9 cellular contexts compared by ENCODE assay signal in genomic region chr12:2796187-2796663, GRCh38. TPM values are rescaled to one million over a fixed set of nuclear protein-coding genes. Genes with fewer than 3 reads are reported as not detected.
A peak's percentile ranks its signal among the peaks of the same experiment; 100 is the strongest.
DNase-seq lines count a peak whose midpoint lies in the region; ATAC-seq, FAIRE-seq and TF ChIP-seq lines count a peak whose summit lies in the region.
"Had no signal": no experiment of that assay in that cellular context is flagged by ENCODE, and none has a peak within 500 bp of the region (broad histone marks: within the 10 kb centered on the region; RNA-seq: fewer than 3 reads in every experiment).

No MANE protein-coding gene starts in this region.

- H3K27ac ChIP-seq in ACC112 (ENCODE audit: low read depth, low read length) (no peak overlapping the region), hepatocyte (peak overlapping the region; percentile 43), small intestine (ENCODE audit: low read depth in 1 of 2, low read length in 1 of 2) (peak overlapping the region; percentile 41 to 59)

- peak overlapping the region; percentile 79 for H3K27ac Mint-ChIP-seq in activated B cell treated with CpG ODN at 0.5 μM for 24 hours

- H3K27me3 ChIP-seq in ACC112 (ENCODE audit: insufficient read depth, low read length) (no peaks in the 10 kb centered on the region), hepatocyte (no peaks in the 10 kb centered on the region), small intestine (ENCODE audit: control insufficient read depth in 2 of 2, insufficient read depth in 2 of 2, low read length in 2 of 2) (no peaks in the 10 kb centered on the region)

- H3K4me3 ChIP-seq in ACC112 (ENCODE audit: low read depth, low read length) (peak overlapping the region; percentile 95), hepatocyte (peak overlapping the region; percentile 54), small intestine (ENCODE audit: low read depth in 1 of 2, low read length in 2 of 2) (peak overlapping the region; percentile 77 to 80)

- peaks cover 20% of the 10 kb centered on the region for H3K4me1 Mint-ChIP-seq in activated B cell treated with CpG ODN at 0.5 μM for 24 hours

- no peak for ATAC-seq in activated B cell treated with CpG ODN at 0.5 μM for 24 hours (ENCODE audit: low read depth)
- ATAC-seq in HG02885 (IDR thresholded peaks at IDR 0.05; ENCODE audit: poor library complexity, unreplicated experiment) = no peak
- no peak for ATAC-seq in GM18502 (IDR thresholded peaks at IDR 0.05; ENCODE audit: poor library complexity, unreplicated experiment)

- H3K9me2 ChIP-seq in hepatocyte (replicated peaks; ENCODE audit: insufficient read depth) = no peaks in the 10 kb centered on the region

- H4K20me1 ChIP-seq in hepatocyte (ENCODE audit: insufficient read depth, poor library complexity, severe bottlenecking) = peaks cover 25% of the 10 kb centered on the region

- CTCF ChIA-PET in activated B cell treated with CpG ODN at 0.5 μM for 24 hours (lab: Charles Lee) = interaction anchor here (1.0 to 3.0 kb wide), 2 partner anchors 12 to 105 kb away, joined by 3 to 7 read pairs; no protein-coding TSS in a partner anchor

- intact Hi-C loops in activated B cell treated with CpG ODN at 0.5 μM for 24 hours (cut with micrococcal nuclease) = loop anchor here (10.0 kb wide), 1 partner anchor 1479 kb away; the partner anchor contains the start of gene CCND2

- 7% methylated on average over 14 of the region's 14 CpGs for WGBS in hepatocyte (ENCODE audit: low lambda C conversion rate, missing lambda C conversion rate)
- 0 to 6% (median 3%) methylated on average over 14 of the region's 14 CpGs for WGBS in small intestine, 3 donors

- TF ChIP-seq CTCF in GM20000 (IDR thresholded peaks at IDR 0.05; ENCODE audit: extremely low read depth, missing control alignments) (no peak), activated B cell treated with CpG ODN at 0.5 μM for 24 hours (IDR thresholded peaks at IDR 0.05) (no peak), hepatocyte (IDR thresholded peaks at IDR 0.05; ENCODE audit: poor library complexity) (peak; percentile 22)

- peak; percentile 32 for DNase-seq in GM20000 (ENCODE audit: low spot score)
- DNase-seq in activated B cell treated with CpG ODN at 0.5 μM for 24 hours = no peak
- DNase-seq in hepatocyte (ENCODE audit: low spot score) = peak; percentile 44
- peak; percentile 56 for DNase-seq in small intestine
- DNase-seq in NCI-H446 (lab: John Stamatoyannopoulos, UW) = no peak

- H2AFZ ChIP-seq in ACC112 (ENCODE audit: low read length, unreplicated experiment) (peak overlapping the region; percentile 60), hepatocyte (peak overlapping the region; percentile 89)

- POLR2A ChIA-PET in activated B cell treated with CpG ODN at 0.5 μM for 24 hours (lab: Charles Lee) = interaction anchor here (0.7 to 4.7 kb wide), 9 partner anchors 8 to 105 kb away, joined by 3 to 36 read pairs (median 4); partner anchors contain the start of genes FOXM1, ITFG2, RHNO1 and TULP3

- no peaks in the 10 kb centered on the region for H3K9me3 Mint-ChIP-seq in activated B cell treated with CpG ODN at 0.5 μM for 24 hours

- H3K36me3 ChIP-seq in ACC112 (ENCODE audit: insufficient read depth, low read length) = peaks cover 32% of the 10 kb centered on the region; the same call in 1 of the 2 replicates
- no peaks in the 10 kb centered on the region for H3K36me3 ChIP-seq in hepatocyte (replicated peaks; ENCODE audit: insufficient read depth, low read depth)
- H3K36me3 ChIP-seq in small intestine (ENCODE audit: control insufficient read depth in 2 of 2, insufficient read depth in 2 of 2, low read length in 2 of 2) = peaks cover 12 to 14% of the 10 kb centered on the region in 2 donors

- no peaks in the 10 kb centered on the region for H3K27me3 Mint-ChIP-seq in activated B cell treated with CpG ODN at 0.5 μM for 24 hours

- FAIRE-seq in small intestine (lab: Jason Lieb, UNC) = no peak

- peak overlapping the region; percentile 89 for H3K4me3 Mint-ChIP-seq in activated B cell treated with CpG ODN at 0.5 μM for 24 hours

- H3K79me2 ChIP-seq in ACC112 (ENCODE audit: control insufficient read depth, insufficient read depth, low read length, unreplicated experiment) = peaks cover 40% of the 10 kb centered on the region
- H3K79me2 ChIP-seq in hepatocyte = peaks cover 28% of the 10 kb centered on the region

- H3K4me2 ChIP-seq in hepatocyte = peak overlapping the region; percentile 99

- H3K4me1 ChIP-seq in ACC112 (ENCODE audit: control insufficient read depth, insufficient read depth, low read length, unreplicated experiment) (peaks cover 15% of the 10 kb centered on the region), hepatocyte (ENCODE audit: insufficient read depth) (peaks cover 8% of the 10 kb centered on the region), small intestine (ENCODE audit: control insufficient read depth in 2 of 2, insufficient read depth in 1 of 2, low read depth in 1 of 2, low read length in 1 of 2) (no peaks in the 10 kb centered on the region)

- H3K36me3 Mint-ChIP-seq in activated B cell treated with CpG ODN at 0.5 μM for 24 hours (ENCODE audit: low read depth) = peaks cover 53% of the 10 kb centered on the region

- H3K9me3 ChIP-seq in hepatocyte (ENCODE audit: low read depth) = no peaks in the 10 kb centered on the region
- no peaks in the 10 kb centered on the region for H3K9me3 ChIP-seq in small intestine (ENCODE audit: control insufficient read depth, low read depth)

RNA-seq across cellular contexts. Expression of gene FKBP4, which starts 1.5 kb away (rescaled TPM):
- 90.5 and 94.7 TPM in 2 replicates for total RNA-seq in activated B cell treated with CpG ODN at 0.5 μM for 24 hours
- 46.4 and 52.1 TPM in 2 replicates for total RNA-seq in hepatocyte
- 70.9 and 77.9 TPM in 2 replicates for polyA plus RNA-seq in hepatocyte
- polyA plus RNA-seq in small intestine = 10 to 100 TPM; 20.3 to 37.0 (median 31.8) TPM

RNA-seq across cellular contexts. Expression of gene ITFG2, which starts 16.2 kb away (rescaled TPM):
- total RNA-seq in activated B cell treated with CpG ODN at 0.5 μM for 24 hours = 90.1 and 90.6 TPM in 2 replicates
- total RNA-seq in hepatocyte = 19.5 and 20.9 TPM in 2 replicates
- 23.5 and 31.7 TPM in 2 replicates for polyA plus RNA-seq in hepatocyte
- 10 to 100 TPM; 17.0 to 27.0 (median 17.7) TPM for polyA plus RNA-seq in small intestine

RNA-seq across cellular contexts. Expression of gene NRIP2, which starts 38.6 kb away (rescaled TPM):
- not detected in 2 replicates for total RNA-seq in activated B cell treated with CpG ODN at 0.5 μM for 24 hours
- total RNA-seq in hepatocyte = not detected in 2 replicates
- 0.30 and 0.95 TPM in 2 replicates for polyA plus RNA-seq in hepatocyte
- polyA plus RNA-seq in small intestine = 1 to 10 TPM in 1 of 3 donors, under 1 TPM in 1, not detected in 1; 0.22 to 3.1 TPM
- total RNA-seq: pulmonary artery endothelial cell had no signal

Comparison
In these comparisons a context has a peak if more than half of its experiments do, and no peak if none do; other contexts are left out.
1. DNase-seq: peak in GM20000 (single experiment), hepatocyte (single experiment) and small intestine (single experiment); none in activated B cell treated with CpG ODN at 0.5 μM for 24 hours (single experiment) and NCI-H446 (0 of 2).
2. Peak in every context shown above with its lines, with median percentiles within 50 percentile points of each other: H3K4me3 ChIP-seq.